ENCODE assay signal across 1 cellular context in the genomic region with DNA sequence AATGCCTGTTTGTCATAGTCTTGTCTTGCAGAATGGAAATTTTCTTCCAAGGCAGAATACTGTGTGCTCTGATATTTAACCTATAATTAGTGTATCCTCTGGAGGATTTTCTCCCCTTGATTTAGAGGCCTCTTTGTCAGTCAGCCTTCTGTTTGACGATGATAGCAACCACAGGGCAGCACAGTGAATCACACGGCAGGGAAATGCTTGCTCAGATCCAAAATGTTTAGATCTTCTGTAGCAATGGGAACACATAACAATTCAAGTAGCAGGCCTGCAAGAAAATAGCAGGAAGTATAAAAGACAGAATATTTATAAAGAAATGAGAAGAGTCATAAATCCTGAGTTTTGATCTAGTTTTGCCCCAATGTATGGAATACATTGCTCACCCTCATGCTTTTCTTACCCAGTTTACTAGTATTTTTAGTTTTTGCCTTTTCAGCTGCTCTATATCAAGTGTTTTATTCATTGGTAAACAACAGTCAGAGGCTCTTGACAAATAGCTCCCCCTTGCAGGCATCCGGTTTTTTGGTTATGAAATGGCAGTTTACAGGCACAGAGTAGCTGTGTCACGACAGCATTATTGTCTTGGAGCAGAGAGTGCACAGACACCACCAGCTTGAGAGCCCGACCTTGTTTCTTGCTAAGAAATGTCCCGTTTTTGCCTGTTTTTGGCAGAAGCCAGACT.
TF ChIP-seq lines count a peak whose summit lies in the region.

No MANE protein-coding gene starts in this region.

TF ChIP-seq in GM12878, 131 proteins besides CTCF, POLR2A, EP300 and RAD21:
- TF ChIP-seq BACH1 (IDR thresholded peaks at IDR 0.05; ENCODE audit: borderline replicate concordance) = no peak
- TF ChIP-seq, protein P1, sequence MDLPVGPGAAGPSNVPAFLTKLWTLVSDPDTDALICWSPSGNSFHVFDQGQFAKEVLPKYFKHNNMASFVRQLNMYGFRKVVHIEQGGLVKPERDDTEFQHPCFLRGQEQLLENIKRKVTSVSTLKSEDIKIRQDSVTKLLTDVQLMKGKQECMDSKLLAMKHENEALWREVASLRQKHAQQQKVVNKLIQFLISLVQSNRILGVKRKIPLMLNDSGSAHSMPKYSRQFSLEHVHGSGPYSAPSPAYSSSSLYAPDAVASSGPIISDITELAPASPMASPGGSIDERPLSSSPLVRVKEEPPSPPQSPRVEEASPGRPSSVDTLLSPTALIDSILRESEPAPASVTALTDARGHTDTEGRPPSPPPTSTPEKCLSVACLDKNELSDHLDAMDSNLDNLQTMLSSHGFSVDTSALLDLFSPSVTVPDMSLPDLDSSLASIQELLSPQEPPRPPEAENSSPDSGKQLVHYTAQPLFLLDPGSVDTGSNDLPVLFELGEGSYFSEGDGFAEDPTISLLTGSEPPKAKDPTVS (IDR thresholded peaks at IDR 0.05; ENCODE audit: low read depth, low read length) = no peak
- no peak for TF ChIP-seq MYC (IDR thresholded peaks at IDR 0.05; ENCODE audit: insufficient read depth, insufficient read length, insufficient replicate concordance, low read length, severe bottlenecking)
- no peak for TF ChIP-seq POLR2AphosphoS2 (IDR thresholded peaks at IDR 0.05; ENCODE audit: low read depth, low read length)
- TF ChIP-seq, protein P2, sequence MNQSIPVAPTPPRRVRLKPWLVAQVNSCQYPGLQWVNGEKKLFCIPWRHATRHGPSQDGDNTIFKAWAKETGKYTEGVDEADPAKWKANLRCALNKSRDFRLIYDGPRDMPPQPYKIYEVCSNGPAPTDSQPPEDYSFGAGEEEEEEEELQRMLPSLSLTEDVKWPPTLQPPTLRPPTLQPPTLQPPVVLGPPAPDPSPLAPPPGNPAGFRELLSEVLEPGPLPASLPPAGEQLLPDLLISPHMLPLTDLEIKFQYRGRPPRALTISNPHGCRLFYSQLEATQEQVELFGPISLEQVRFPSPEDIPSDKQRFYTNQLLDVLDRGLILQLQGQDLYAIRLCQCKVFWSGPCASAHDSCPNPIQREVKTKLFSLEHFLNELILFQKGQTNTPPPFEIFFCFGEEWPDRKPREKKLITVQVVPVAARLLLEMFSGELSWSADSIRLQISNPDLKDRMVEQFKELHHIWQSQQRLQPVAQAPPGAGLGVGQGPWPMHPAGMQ (IDR thresholded peaks at IDR 0.05; ENCODE audit: borderline replicate concordance) = no peak
- no peak for TF ChIP-seq ASH2L (IDR thresholded peaks at IDR 0.05; ENCODE audit: borderline replicate concordance, low read depth)
- no peak for TF ChIP-seq TAF1 (IDR thresholded peaks at IDR 0.05; ENCODE audit: borderline replicate concordance, low read depth, low read length)
- no peak for TF ChIP-seq CHD2 (IDR thresholded peaks at IDR 0.05; ENCODE audit: borderline replicate concordance, low read depth, low read length)
- TF ChIP-seq JUNB (IDR thresholded peaks at IDR 0.05) = 0 out of 2 replicates have a peak, but pooled peaks have one; percentile 11
TF ChIP-seq in GM12878: peak in this region for 1.
